8 cellular contexts compared by ENCODE assay signal in the genomic region with DNA sequence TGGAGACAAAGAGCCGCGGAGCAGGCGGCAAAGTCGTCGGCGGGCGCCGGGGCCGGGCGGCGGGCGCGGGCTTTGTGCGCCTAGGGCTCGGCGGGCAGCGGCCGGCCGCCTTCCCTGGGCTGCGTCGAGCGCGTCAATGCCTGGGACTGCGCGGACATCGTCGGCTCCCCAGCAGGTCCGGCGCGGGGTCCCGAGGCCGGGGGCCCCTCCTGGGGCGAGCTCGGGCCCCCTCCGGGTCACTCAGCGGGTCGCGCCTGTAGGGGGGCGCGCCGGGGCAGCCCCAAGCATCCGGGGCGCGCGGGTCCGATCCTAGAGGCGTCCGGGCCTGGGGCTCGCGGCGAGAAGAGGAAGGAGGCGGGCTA. TPM values are rescaled to one million over a fixed set of nuclear protein-coding genes. Genes with fewer than 3 reads are reported as not detected.
DNase-seq lines count a peak whose midpoint lies in the region; ATAC-seq, FAIRE-seq and TF ChIP-seq lines count a peak whose summit lies in the region.

No MANE protein-coding gene starts in this region.

- WGBS in lung, 2 donors: 1% methylated on average over 31 to 52 of the region's 52 CpGs

- FAIRE-seq in astrocyte (lab: Jason Lieb, UNC): no peak

- peak overlapping the region; percentile 89 for H3K9ac ChIP-seq in astrocyte (ENCODE audit: low read length)

- H3K27me3 ChIP-seq in astrocyte (ENCODE audit: insufficient read depth, low read length) (no peaks in the 10 kb centered on the region), lung (ENCODE audit: control insufficient read depth, insufficient read depth) (no peaks in the 10 kb centered on the region), vagina (no peaks in the 10 kb centered on the region)

- H3K79me2 ChIP-seq in astrocyte (ENCODE audit: insufficient read depth, low read length): peaks cover 55% of the 10 kb centered on the region

- in situ Hi-C loops in KBM-7 (cut with MboI; ENCODE audit: low pct_unique_long_range_greater_than_20kb, low sequenced_read_pairs): no loop called here

- intact Hi-C loops in vagina (cut with DNase I): loop anchor here (5.0 to 10.0 kb wide), 3 partner anchors 35 to 378 kb away; no protein-coding TSS in a partner anchor

- H3K27ac Mint-ChIP-seq in activated naive CD4-positive, alpha-beta T cell treated with anti-CD3 and anti-CD28 coated beads, Interleukin-2, amount 10 ng/mL, durations not matched to agents 7 days and 5 days: peak overlapping the region; percentile 98
- no peak overlapping the region for H3K27ac Mint-ChIP-seq in astrocyte (ENCODE audit: unreplicated experiment)

- CTCF ChIA-PET in activated naive CD4-positive, alpha-beta T cell treated with anti-CD3 and anti-CD28 coated beads, Interleukin-2, amount 10 ng/mL, durations not matched to agents 7 days and 5 days (lab: Charles Lee): interaction anchor here (0.9 kb wide), 1 partner anchor 384 kb away, joined by 3 read pairs; no protein-coding TSS in a partner anchor

- peak overlapping the region; percentile 80 for H3K27ac ChIP-seq in astrocyte (ENCODE audit: low read depth, low read length)
- H3K27ac ChIP-seq in lung (ENCODE audit: low read depth in 1 of 2, low read length in 1 of 2): peak overlapping the region; percentile 80 to 98
- H3K27ac ChIP-seq in vagina: peak overlapping the region; percentile 97

- peaks cover 37% of the 10 kb centered on the region for H3K36me3 Mint-ChIP-seq in activated naive CD4-positive, alpha-beta T cell treated with anti-CD3 and anti-CD28 coated beads, Interleukin-2, amount 10 ng/mL, durations not matched to agents 7 days and 5 days
- peaks cover 7% of the 10 kb centered on the region for H3K36me3 Mint-ChIP-seq in astrocyte (ENCODE audit: low read depth, unreplicated experiment)

- ATAC-seq in lung (ENCODE audit: insufficient read depth, low FRiP score): no peak

- H3K4me2 ChIP-seq in astrocyte (ENCODE audit: low read length): peak overlapping the region; percentile 98

- H3K36me3 ChIP-seq in astrocyte (ENCODE audit: insufficient read depth, low read length) (peaks cover 10% of the 10 kb centered on the region), lung (ENCODE audit: control insufficient read depth in 2 of 2, insufficient read depth in 2 of 2, low read length in 2 of 2) (peaks cover 2 to 3% of the 10 kb centered on the region in 2 donors), vagina (no peaks in the 10 kb centered on the region)

- TF ChIP-seq CTCF in astrocyte (IDR thresholded peaks at IDR 0.05; ENCODE audit: insufficient read depth, low read depth, low read length) (no peak), lung (IDR thresholded peaks at IDR 0.05; ENCODE audit: control extremely low read depth, extremely low read depth) (no peak), vagina (IDR thresholded peaks at IDR 0.05) (no peak)

- H3K4me1 Mint-ChIP-seq in activated naive CD4-positive, alpha-beta T cell treated with anti-CD3 and anti-CD28 coated beads, Interleukin-2, amount 10 ng/mL, durations not matched to agents 7 days and 5 days: peaks cover 66% of the 10 kb centered on the region
- peaks cover 32% of the 10 kb centered on the region for H3K4me1 Mint-ChIP-seq in astrocyte (ENCODE audit: low read depth, unreplicated experiment)

- no peak for DNase-seq in activated naive CD4-positive, alpha-beta T cell treated with anti-CD3 and anti-CD28 coated beads, Interleukin-2, amount 10 ng/mL, durations not matched to agents 7 days and 5 days
- no peak for DNase-seq in activated naive CD4-positive, alpha-beta T cell treated with Interleukin-2 at 50 U/mL for 16 hours
- no peak for DNase-seq in astrocyte (ENCODE audit: low read depth)
- no peak for DNase-seq in lung (ENCODE audit: low spot score)
- no peak for DNase-seq in vagina (ENCODE audit: extremely low spot score in 2 of 2)
- DNase-seq in KBM-7: no peak
- no peak for DNase-seq in NCI-H226
- DNase-seq in middle frontal gyrus (ENCODE audit: extremely low spot score, low spot score): no peak

- no peaks in the 10 kb centered on the region for H3K9me3 Mint-ChIP-seq in activated naive CD4-positive, alpha-beta T cell treated with anti-CD3 and anti-CD28 coated beads, Interleukin-2, amount 10 ng/mL, durations not matched to agents 7 days and 5 days
- no peaks in the 10 kb centered on the region for H3K9me3 Mint-ChIP-seq in astrocyte (ENCODE audit: unreplicated experiment)

- no peak for TF ChIP-seq POLR2A in vagina (IDR thresholded peaks at IDR 0.05)

- peak overlapping the region; percentile 95 for H3K4me3 Mint-ChIP-seq in activated naive CD4-positive, alpha-beta T cell treated with anti-CD3 and anti-CD28 coated beads, Interleukin-2, amount 10 ng/mL, durations not matched to agents 7 days and 5 days
- H3K4me3 Mint-ChIP-seq in astrocyte (ENCODE audit: unreplicated experiment): peak overlapping the region; percentile 98

- peak overlapping the region; percentile 40 for H2AFZ ChIP-seq in astrocyte (ENCODE audit: low read depth, low read length)

- H3K4me1 ChIP-seq in astrocyte (ENCODE audit: insufficient read depth, low read length): peaks cover 49% of the 10 kb centered on the region
- peaks cover 24 to 25% of the 10 kb centered on the region in 2 donors for H3K4me1 ChIP-seq in lung (ENCODE audit: control insufficient read depth in 2 of 2, insufficient read depth in 2 of 2, low read length in 2 of 2)
- peaks cover 67% of the 10 kb centered on the region for H3K4me1 ChIP-seq in vagina

- H4K20me1 ChIP-seq in astrocyte (ENCODE audit: insufficient read depth, low read length): peaks cover 43% of the 10 kb centered on the region

- no peaks in the 10 kb centered on the region for H3K9me3 ChIP-seq in astrocyte (ENCODE audit: insufficient read depth, low read depth, low read length)
- no peaks in the 10 kb centered on the region for H3K9me3 ChIP-seq in lung (ENCODE audit: control insufficient read depth in 2 of 2, insufficient read depth in 1 of 2, low read length in 1 of 2)
- no peaks in the 10 kb centered on the region for H3K9me3 ChIP-seq in vagina

- H3K4me3 ChIP-seq in astrocyte (ENCODE audit: insufficient read depth, low read depth, low read length) (peak overlapping the region; percentile 91), lung (peak overlapping the region; percentile 85), vagina (peak overlapping the region; percentile 86 to 93)

- H3K27me3 Mint-ChIP-seq in activated naive CD4-positive, alpha-beta T cell treated with anti-CD3 and anti-CD28 coated beads, Interleukin-2, amount 10 ng/mL, durations not matched to agents 7 days and 5 days: peaks cover 24% of the 10 kb centered on the region
- peaks cover 2% of the 10 kb centered on the region for H3K27me3 Mint-ChIP-seq in astrocyte (ENCODE audit: low read depth, unreplicated experiment)

RNA-seq across cellular contexts. Expression of a gene that starts 0.8 kb away (rescaled TPM):
- 45.4 and 61.0 TPM in 2 replicates for total RNA-seq in astrocyte
- total RNA-seq in lung: 10 to 100 TPM; 72.1 to 74.4 TPM
- polyA plus RNA-seq in lung: 10 to 100 TPM; 22.7 to 77.3 TPM
- 64.6 TPM for total RNA-seq in vagina
